10 cellular contexts compared by ENCODE assay signal in the genomic region with DNA sequence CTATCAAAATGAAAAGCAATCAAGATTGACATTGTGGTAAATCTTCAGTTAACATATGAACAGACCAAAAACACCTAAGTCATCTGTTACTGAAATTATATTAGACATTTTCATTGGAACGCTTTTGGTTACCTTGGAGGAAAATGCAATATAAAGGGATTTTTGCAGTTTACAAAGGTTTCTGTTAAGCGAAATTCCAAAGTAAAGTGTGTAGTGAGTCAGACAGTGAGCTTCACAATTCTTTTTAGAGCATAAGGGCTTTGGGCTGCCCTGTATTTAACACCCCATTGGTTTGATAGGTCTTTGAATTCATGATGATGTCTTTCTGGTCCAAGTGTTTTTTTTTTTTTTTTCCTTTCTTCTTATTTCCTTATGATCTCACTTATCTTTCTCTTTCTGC.
"Had no signal": no experiment of that assay in that cellular context is flagged by ENCODE, and none has a peak within 500 bp of the region (broad histone marks: within the 10 kb centered on the region; RNA-seq: fewer than 3 reads in every experiment).

No MANE protein-coding gene starts in this region.

- H3K27ac ChIP-seq: GM23248, HL-60 had no signal

- H3K9me3 ChIP-seq: HAP-1 had no signal

- H3K4me1 ChIP-seq: HAP-1 had no signal

- DNase-seq: GM23248, GOT3, H7, HFFc6, IMR-90, KG1 had no signal

- H3K9ac ChIP-seq: GM23248 had no signal

- H2AFZ ChIP-seq: GM23248 had no signal

- H3K4me3 ChIP-seq: GM23248, HAP-1, K562 had no signal

- ATAC-seq: HCT116, K562 had no signal

- H3K36me3 ChIP-seq: HAP-1 had no signal
